8 cellular contexts compared by ENCODE assay signal in genomic region chr6:131807321-131807643, GRCh38. TPM values are rescaled to one million over a fixed set of nuclear protein-coding genes. Genes with fewer than 3 reads are reported as not detected.
DNase-seq lines count a peak whose midpoint lies in the region; ATAC-seq and TF ChIP-seq lines count a peak whose summit lies in the region.

No MANE protein-coding gene starts in this region.

- H3K23ac ChIP-seq in mesenchymal stem cell (ENCODE audit: low read length in 2 of 2): no peak overlapping the region

- H3K9ac ChIP-seq in mesenchymal stem cell (ENCODE audit: low read length): peak overlapping the region; percentile 74

- no peak for TF ChIP-seq POLR2A in heart left ventricle (IDR thresholded peaks at IDR 0.05)

- peak overlapping the region; percentile 86 to 95 (median 92) for H3K4me3 Mint-ChIP-seq in brain

- peak overlapping the region; percentile 62 to 85 for H3K18ac ChIP-seq in mesenchymal stem cell (ENCODE audit: low read depth in 1 of 2, low read length in 2 of 2)

- H3K27me3 ChIP-seq in heart left ventricle (peaks cover 0 to 19% (median 0%) of the 10 kb centered on the region in 9 donors), mesenchymal stem cell (ENCODE audit: control insufficient read depth in 1 of 2, insufficient read depth in 1 of 2, low read length in 2 of 2) (no peaks in the 10 kb centered on the region)

- H4K91ac ChIP-seq in mesenchymal stem cell (ENCODE audit: low read length): peak overlapping the region; percentile 27

- DNase-seq in heart left ventricle (no peak), left ventricle myocardium superior (no peak), mesenchymal stem cell (no peak)
- DNase-seq in stimulated activated naive CD4-positive, alpha-beta T cell treated with Interleukin-2 at 50 U/mL for 16 hours (lab: John Stamatoyannopoulos, UW): no peak
- DNase-seq in NK-92 treated with Interleukin-12 subunit alpha and Interleukin-12 subunit beta, amount 100 ng/mL, for 24 hours (lab: John Stamatoyannopoulos, UW): no peak

- H3K9me3 Mint-ChIP-seq in brain: peaks cover 0 to 8% (median 5%) of the 10 kb centered on the region in 5 experiments

- H2BK12ac ChIP-seq in mesenchymal stem cell (ENCODE audit: low read length in 2 of 2): peak overlapping the region; percentile 18 to 42

- H3K36me3 Mint-ChIP-seq in brain: no peaks in the 10 kb centered on the region

- H3K36me3 ChIP-seq in heart left ventricle (no peaks in the 10 kb centered on the region), mesenchymal stem cell (ENCODE audit: control insufficient read depth in 1 of 2, insufficient read depth in 2 of 2, low read depth in 1 of 2, low read length in 2 of 2) (no peaks in the 10 kb centered on the region), urinary bladder (ENCODE audit: insufficient read depth) (no peaks in the 10 kb centered on the region)

- peaks cover 2% of the 10 kb centered on the region for H3K79me1 ChIP-seq in mesenchymal stem cell (replicated peaks; ENCODE audit: low read length, poor library complexity, severe bottlenecking)

- no peak overlapping the region for H2AFZ ChIP-seq in mesenchymal stem cell (ENCODE audit: low read depth, low read length)

- H3K27me3 Mint-ChIP-seq in brain: peaks cover 33% of the 10 kb centered on the region

- peaks cover 16% of the 10 kb centered on the region for H3K4me1 Mint-ChIP-seq in brain

- H4K8ac ChIP-seq in mesenchymal stem cell (ENCODE audit: low read length): peak overlapping the region; percentile 2

- H3K27ac ChIP-seq in heart left ventricle (peak overlapping the region in 11 of 12 donors; percentile 26 to 82 (median 63)), mesenchymal stem cell (ENCODE audit: low read length, poor library complexity, severe bottlenecking) (no peak overlapping the region), urinary bladder (ENCODE audit: low read depth) (no peak overlapping the region)

- peak overlapping the region in 4 of 5 experiments; percentile 52 to 86 (median 60) for H3K27ac Mint-ChIP-seq in brain

- H3K4me2 ChIP-seq in mesenchymal stem cell (ENCODE audit: low read length, poor library complexity, severe bottlenecking): peak overlapping the region; percentile 97

- no peak for TF ChIP-seq CTCF in heart left ventricle (IDR thresholded peaks at IDR 0.05)
- TF ChIP-seq CTCF in brain (conservative IDR thresholded peaks at IDR 0.05): peak in 1 of 2 experiments; percentile 49

- H2BK15ac ChIP-seq in mesenchymal stem cell (ENCODE audit: low read depth, poor library complexity, severe bottlenecking): peak overlapping the region; percentile 28

- peak overlapping the region in 1 of 2 experiments; percentile 32 for H3K4ac ChIP-seq in mesenchymal stem cell (ENCODE audit: low read depth in 1 of 2, low read length in 2 of 2)

- H3K4me1 ChIP-seq in heart left ventricle: peaks cover 0 to 20% (median 5%) of the 10 kb centered on the region in 12 donors
- no peaks in the 10 kb centered on the region for H3K4me1 ChIP-seq in mesenchymal stem cell (ENCODE audit: control insufficient read depth, insufficient read depth, low read depth, low read length)
- H3K4me1 ChIP-seq in urinary bladder (ENCODE audit: insufficient read depth): no peaks in the 10 kb centered on the region

- peak overlapping the region; percentile 15 to 92 (median 70) for H3K4me3 ChIP-seq in heart left ventricle
- H3K4me3 ChIP-seq in mesenchymal stem cell (ENCODE audit: insufficient read depth in 1 of 2, low read depth in 1 of 2, low read length in 2 of 2): peak overlapping the region; percentile 80 to 86
- H3K4me3 ChIP-seq in urinary bladder (ENCODE audit: low read depth, low read length): peak overlapping the region; percentile 90

- H3K9me3 ChIP-seq in heart left ventricle: no peaks in the 10 kb centered on the region
- no peaks in the 10 kb centered on the region for H3K9me3 ChIP-seq in mesenchymal stem cell (ENCODE audit: control insufficient read depth, low read length)

- H2BK5ac ChIP-seq in mesenchymal stem cell (ENCODE audit: low read depth, low read length, poor library complexity, severe bottlenecking): no peak overlapping the region

- WGBS in heart left ventricle, 4 donors: 4 to 6% (median 5%) methylated on average over 17 of the region's 17 CpGs
- 11% methylated on average over 15 of the region's 17 CpGs for WGBS in mesenchymal stem cell
- WGBS in urinary bladder: 8% methylated on average over 17 of the region's 17 CpGs

- no peak overlapping the region for H3K14ac ChIP-seq in mesenchymal stem cell (ENCODE audit: low read length in 2 of 2)

- ATAC-seq in heart left ventricle (no peak), left ventricle myocardium superior (no peak), GM19328 (IDR thresholded peaks at IDR 0.05; ENCODE audit: unreplicated experiment) (no peak)

- no peak overlapping the region for H2AK5ac ChIP-seq in mesenchymal stem cell (ENCODE audit: low read length, severe bottlenecking)

- intact Hi-C loops in heart left ventricle (cut with DNase I) (no loop called here), left ventricle myocardium superior (cut with micrococcal nuclease) (no loop called here)

- H2BK120ac ChIP-seq in mesenchymal stem cell (ENCODE audit: low read depth, low read length): peak overlapping the region; percentile 27

RNA-seq across cellular contexts. Expression of gene ENPP1, which starts 0.5 kb away (rescaled TPM):
- total RNA-seq in heart left ventricle: 1 to 10 TPM; 1.2 to 4.2 (median 1.6) TPM
- polyA plus RNA-seq in heart left ventricle: 1 to 10 TPM in 1 of 2 donors, under 1 TPM in 1; 0.60 to 1.3 TPM
- total RNA-seq in left ventricle myocardium superior: 1.4 TPM
- 0.36 TPM for polyA plus RNA-seq in brain (ENCODE audit: insufficient read depth, low read depth, low replicate concordance)
- polyA plus RNA-seq in mesenchymal stem cell (2013, experiment 1 of 2): 2.5 TPM
- polyA plus RNA-seq in mesenchymal stem cell (2013, experiment 2 of 2): 2.6 TPM
- 45.3 TPM for total RNA-seq in urinary bladder
- polyA plus RNA-seq in urinary bladder: 3.8 TPM

Comparison
In these comparisons a context has a peak if more than half of its experiments do, and no peak if none do; other contexts are left out.
1. H3K27ac ChIP-seq: peak in heart left ventricle (11 of 12); none in mesenchymal stem cell (single experiment) and urinary bladder (single experiment).
2. Peak in every context shown above with its lines, with median percentiles within 50 percentile points of each other: H3K4me3 ChIP-seq.